ENCODE assay signal across 23 cellular contexts in genomic region chr4:187558391-187558790, GRCh38.
A peak's percentile ranks its signal among the peaks of the same experiment; 100 is the strongest.
DNase-seq lines count a peak whose midpoint lies in the region; ATAC-seq, FAIRE-seq and TF ChIP-seq lines count a peak whose summit lies in the region.
"Had no signal": no experiment of that assay in that cellular context is flagged by ENCODE, and none has a peak within 500 bp of the region (broad histone marks: within the 10 kb centered on the region; RNA-seq: fewer than 3 reads in every experiment).

No MANE protein-coding gene starts in this region.

- H3K4me3 ChIP-seq in breast epithelium (no peak overlapping the region), bronchial epithelial cell (ENCODE audit: low read depth, low read length) (no peak overlapping the region), hepatocyte (no peak overlapping the region)
- H3K4me3 ChIP-seq: HAP-1 had no signal

- no peaks in the 10 kb centered on the region for H3K79me2 ChIP-seq in hepatocyte

- ATAC-seq in GM21529 (IDR thresholded peaks at IDR 0.05; ENCODE audit: unreplicated experiment) = no peak
- ATAC-seq: CD8-positive, alpha-beta T cell; HepG2 had no signal

- no peak for TF ChIP-seq CTCF in MCF 10A (IDR thresholded peaks at IDR 0.05; ENCODE audit: unreplicated experiment)
- TF ChIP-seq CTCF in breast epithelium (IDR thresholded peaks at IDR 0.05) = no peak
- TF ChIP-seq CTCF in bronchial epithelial cell (IDR thresholded peaks at IDR 0.05; ENCODE audit: insufficient read depth, low read length, severe bottlenecking) = no peak
- no peak for TF ChIP-seq CTCF in hepatocyte (IDR thresholded peaks at IDR 0.05; ENCODE audit: poor library complexity)
- no peak for TF ChIP-seq CTCF in glutamatergic neuron (IDR thresholded peaks at IDR 0.05; ENCODE audit: partially characterized antibody, unreplicated experiment)

- no peaks in the 10 kb centered on the region for H3K27me3 ChIP-seq in breast epithelium
- H3K27me3 ChIP-seq in bronchial epithelial cell (ENCODE audit: control insufficient read depth, insufficient read depth, low read length) = no peaks in the 10 kb centered on the region
- H3K27me3 ChIP-seq in hepatocyte = no peaks in the 10 kb centered on the region

- H3K4me1 ChIP-seq in breast epithelium = no peaks in the 10 kb centered on the region
- H3K4me1 ChIP-seq in hepatocyte (ENCODE audit: insufficient read depth) = no peaks in the 10 kb centered on the region
- H3K4me1 ChIP-seq: HAP-1 had no signal

- intact Hi-C loops in MCF 10A (cut with micrococcal nuclease) = no loop called here
- intact Hi-C loops in breast epithelium (cut with DNase I; ENCODE audit: low total_unique reads) = no loop called here

- H3K27ac Mint-ChIP-seq in MCF 10A (ENCODE audit: low read depth, unreplicated experiment) (no peak overlapping the region), glutamatergic neuron (ENCODE audit: unreplicated experiment) (no peak overlapping the region)
- H3K27ac Mint-ChIP-seq: CD14-positive monocyte; CD8-positive, alpha-beta T cell; HFFc6 had no signal

- no peaks in the 10 kb centered on the region for H3K36me3 Mint-ChIP-seq in MCF 10A (ENCODE audit: insufficient read depth, unreplicated experiment)
- H3K36me3 Mint-ChIP-seq in glutamatergic neuron (ENCODE audit: unreplicated experiment) = no peaks in the 10 kb centered on the region
- H3K36me3 Mint-ChIP-seq: CD14-positive monocyte; CD8-positive, alpha-beta T cell had no signal

- H3K27ac ChIP-seq in breast epithelium = no peak overlapping the region
- H3K27ac ChIP-seq in hepatocyte = no peak overlapping the region
- H3K27ac ChIP-seq: 22Rv1 had no signal

- peaks cover 0 to 12% of the 10 kb centered on the region in 2 donors for H3K9me3 ChIP-seq in breast epithelium
- H3K9me3 ChIP-seq in hepatocyte (ENCODE audit: low read depth) = no peaks in the 10 kb centered on the region
- H3K9me3 ChIP-seq: HAP-1 had no signal

- WGBS in hepatocyte (ENCODE audit: low lambda C conversion rate, missing lambda C conversion rate) = 33% methylated on average over 1 of the region's 1 CpG

- H4K20me1 ChIP-seq in hepatocyte (ENCODE audit: insufficient read depth, poor library complexity, severe bottlenecking) = no peaks in the 10 kb centered on the region

- CTCF ChIA-PET in MCF 10A (lab: Yijun Ruan, JAX) = no interaction called here

- H2AFZ ChIP-seq in hepatocyte = no peak overlapping the region

- H3K4me1 Mint-ChIP-seq in MCF 10A (ENCODE audit: insufficient read depth, unreplicated experiment) = no peaks in the 10 kb centered on the region
- no peaks in the 10 kb centered on the region for H3K4me1 Mint-ChIP-seq in glutamatergic neuron (ENCODE audit: low read depth, unreplicated experiment)
- H3K4me1 Mint-ChIP-seq: CD14-positive monocyte had no signal

- no peaks in the 10 kb centered on the region for H3K9me2 ChIP-seq in hepatocyte (replicated peaks; ENCODE audit: insufficient read depth)

- no peaks in the 10 kb centered on the region for H3K9me3 Mint-ChIP-seq in MCF 10A (ENCODE audit: unreplicated experiment)
- H3K9me3 Mint-ChIP-seq in glutamatergic neuron (ENCODE audit: unreplicated experiment) = no peaks in the 10 kb centered on the region
- H3K9me3 Mint-ChIP-seq: HFFc6 had no signal

- BruUV-seq in MCF 10A (replicated peaks; lab: Mats Ljungman, UMichigan) = no TSS peak

- H3K27me3 Mint-ChIP-seq in MCF 10A (ENCODE audit: insufficient read depth, unreplicated experiment) = no peaks in the 10 kb centered on the region
- H3K27me3 Mint-ChIP-seq in glutamatergic neuron (ENCODE audit: unreplicated experiment) = no peaks in the 10 kb centered on the region

- no peak for FAIRE-seq in bronchial epithelial cell (lab: Jason Lieb, UNC)
- FAIRE-seq: D721Med, GM12892, GM19239, H1, HepG2, HTR-8/SVneo had no signal

- H3K4me3 Mint-ChIP-seq in MCF 10A (ENCODE audit: unreplicated experiment) = no peak overlapping the region
- no peak overlapping the region for H3K4me3 Mint-ChIP-seq in glutamatergic neuron (ENCODE audit: unreplicated experiment)
- H3K4me3 Mint-ChIP-seq: CD14-positive monocyte; CD8-positive, alpha-beta T cell; HFFc6 had no signal

- no peak for TF ChIP-seq POLR2A in breast epithelium (IDR thresholded peaks at IDR 0.05)

- POLR2A ChIA-PET in MCF 10A (lab: Yijun Ruan, JAX) = interaction anchor here (0.6 to 1.0 kb wide), 3 partner anchors 11 to 832 kb away, joined by 3 to 4 read pairs (median 3); no protein-coding TSS in a partner anchor

- H3K36me3 ChIP-seq in breast epithelium (no peaks in the 10 kb centered on the region), bronchial epithelial cell (ENCODE audit: control insufficient read depth, insufficient read depth, low read length) (no peaks in the 10 kb centered on the region), hepatocyte (replicated peaks; ENCODE audit: insufficient read depth, low read depth) (no peaks in the 10 kb centered on the region)
- H3K36me3 ChIP-seq: HAP-1 had no signal

- no peak overlapping the region for H3K4me2 ChIP-seq in hepatocyte

- DNase-seq in MCF 10A (ENCODE audit: unreplicated experiment) = peak; percentile 7
- no peak for DNase-seq in breast epithelium (ENCODE audit: low spot score in 2 of 2)
- DNase-seq in bronchial epithelial cell (ENCODE audit: low read depth) = peak; percentile 74
- DNase-seq in hepatocyte (ENCODE audit: low spot score) = peak; percentile 20
- no peak for DNase-seq in NCI-H2196 (lab: John Stamatoyannopoulos, UW; ENCODE audit: unreplicated experiment)
- DNase-seq in glutamatergic neuron = no peak
- DNase-seq: CD8-positive, alpha-beta T cell; COR-L47; DMS153; DMS79 treated with DMSO at 0.1 percent for 48 hours; EL; GDM1; HFFc6 had no signal

Comparison
In these comparisons a context has a peak if more than half of its experiments do, and no peak if none do; other contexts are left out.
1. DNase-seq: peak in MCF 10A (single experiment), bronchial epithelial cell (single experiment) and hepatocyte (single experiment); none in breast epithelium (0 of 2), NCI-H2196 (single experiment) and glutamatergic neuron (single experiment).